ENCODE assay signal across 14 cellular contexts in genomic region chr2:11647834-11648600, GRCh38. TPM values are rescaled to one million over a fixed set of nuclear protein-coding genes. Genes with fewer than 3 reads are reported as not detected.
DNase-seq lines count a peak whose midpoint lies in the region; TF ChIP-seq lines count a peak whose summit lies in the region.
"Had no signal": no experiment of that assay in that cellular context is flagged by ENCODE, and none has a peak within 500 bp of the region (broad histone marks: within the 10 kb centered on the region; RNA-seq: fewer than 3 reads in every experiment).

No MANE protein-coding gene starts in this region.

- TF ChIP-seq CTCF in PC-9 (conservative IDR thresholded peaks at IDR 0.05): peak; percentile 47; the same call in 1 of the 2 replicates
- TF ChIP-seq CTCF in endodermal cell (conservative IDR thresholded peaks at IDR 0.05): peak; percentile 63
- TF ChIP-seq CTCF in mesothelial cell of epicardium (IDR thresholded peaks at IDR 0.05; ENCODE audit: unreplicated experiment): no peak

- H3K4me2 ChIP-seq in PC-9: no peak overlapping the region

- H3K79me2 ChIP-seq in PC-9 (ENCODE audit: low read depth): no peaks in the 10 kb centered on the region

- H3K27ac ChIP-seq in PC-9 (no peak overlapping the region), endodermal cell (ENCODE audit: low read depth, low read length) (no peak overlapping the region)

- H3K27me3 ChIP-seq in PC-9 (ENCODE audit: insufficient read depth, low read depth) (peaks cover 5% of the 10 kb centered on the region), endodermal cell (ENCODE audit: control insufficient read depth, insufficient read depth, low read length, poor library complexity, severe bottlenecking) (no peaks in the 10 kb centered on the region)

- no peaks in the 10 kb centered on the region for H3F3A ChIP-seq in PC-9 (ENCODE audit: insufficient read depth, low read depth)

- no peak overlapping the region for H3K4me3 Mint-ChIP-seq in endodermal cell
- H3K4me3 Mint-ChIP-seq in mesothelial cell of epicardium: no peak overlapping the region
- H3K4me3 Mint-ChIP-seq in immature natural killer cell: no peak overlapping the region
- H3K4me3 Mint-ChIP-seq: activated naive CD8-positive, alpha-beta T cell; effector memory CD8-positive, alpha-beta T cell; neural crest cell; T-helper 1 cell treated with Interleukin-12 subunit alpha and Interleukin-12 subunit beta and Interleukin-4 antibody, amounts not matched to agents 30 μg/mL and 1 μg/mL, for 36 hours had no signal

- H3K4me3 ChIP-seq in PC-9: no peak overlapping the region
- H3K4me3 ChIP-seq in endodermal cell (ENCODE audit: low read length): no peak overlapping the region

- H3K9me3 ChIP-seq in PC-9 (ENCODE audit: insufficient read depth, low read depth) (no peaks in the 10 kb centered on the region), endodermal cell (ENCODE audit: control insufficient read depth, low read length) (no peaks in the 10 kb centered on the region)

- H2AFZ ChIP-seq in PC-9: no peak overlapping the region

- no peaks in the 10 kb centered on the region for H3K9me2 ChIP-seq in PC-9 (ENCODE audit: insufficient read depth)

- CTCF ChIA-PET in PC-9 (lab: Charles Lee): no interaction called here

- no peaks in the 10 kb centered on the region for H3K27me3 Mint-ChIP-seq in endodermal cell (ENCODE audit: insufficient read depth)
- H3K27me3 Mint-ChIP-seq in mesothelial cell of epicardium (ENCODE audit: low read depth): peaks cover 2% of the 10 kb centered on the region
- peaks cover 2 to 9% (median 3%) of the 10 kb centered on the region in 3 donors for H3K27me3 Mint-ChIP-seq in immature natural killer cell (ENCODE audit: low read depth in 3 of 3)

- 80 to 82% methylated on average over 6 to 7 of the region's 7 CpGs for WGBS in endodermal cell (ENCODE audit: insufficient coverage in 1 of 2, insufficient read length in 1 of 2), 2 experiments

- intact Hi-C loops in PC-9 (cut with micrococcal nuclease; ENCODE audit: unreplicated experiment): no loop called here

- H3K36me3 ChIP-seq in PC-9 (ENCODE audit: low read depth): no peaks in the 10 kb centered on the region
- peaks cover 18% of the 10 kb centered on the region for H3K36me3 ChIP-seq in endodermal cell (ENCODE audit: control insufficient read depth, insufficient read depth, low read length)

- H3K9me3 Mint-ChIP-seq in endodermal cell: no peaks in the 10 kb centered on the region
- H3K9me3 Mint-ChIP-seq in mesothelial cell of epicardium: no peaks in the 10 kb centered on the region
- H3K9me3 Mint-ChIP-seq in immature natural killer cell: no peaks in the 10 kb centered on the region
- H3K9me3 Mint-ChIP-seq: effector memory CD8-positive, alpha-beta T cell; neural crest cell; T-helper 1 cell treated with Interleukin-12 subunit alpha and Interleukin-12 subunit beta and Interleukin-4 antibody, amounts not matched to agents 30 μg/mL and 1 μg/mL, for 36 hours had no signal

- H3K9ac ChIP-seq in endodermal cell (ENCODE audit: extremely low read depth, low read length, poor library complexity, severe bottlenecking): no peak overlapping the region

- POLR2A ChIA-PET in PC-9 (lab: Charles Lee; ENCODE audit: unreplicated experiment): no interaction called here

- no TSS peak for BruUV-seq in PC-9 (replicated peaks; lab: Mats Ljungman, UMichigan)

- peaks cover 16% of the 10 kb centered on the region for H3K36me3 Mint-ChIP-seq in endodermal cell (ENCODE audit: low read depth)
- peaks cover 6% of the 10 kb centered on the region for H3K36me3 Mint-ChIP-seq in mesothelial cell of epicardium
- peaks cover 0 to 3% (median 0%) of the 10 kb centered on the region in 3 donors for H3K36me3 Mint-ChIP-seq in immature natural killer cell
- H3K36me3 Mint-ChIP-seq: activated naive CD8-positive, alpha-beta T cell had no signal

- DNase-seq in ELR (ENCODE audit: low read depth) (peak; percentile 13), PC-9 (no peak), endodermal cell (peak; percentile 67), mesothelial cell of epicardium (ENCODE audit: low spot score in 2 of 2, unreplicated experiment in 2 of 2) (no peak), activated gamma-delta T cell (lab: John Stamatoyannopoulos, UW) (no peak), immature natural killer cell (no peak), HuH-7 (ENCODE audit: low spot score) (no peak)
- no peak for DNase-seq in activated CD4-positive, alpha-beta T cell treated with anti-CD3 and anti-CD28 coated beads, Interleukin-2, amount 50 U/mL, for 48 hours
- DNase-seq: effector memory CD8-positive, alpha-beta T cell; NCI-H1436 treated with DMSO at 0.1 percent for 48 hours had no signal

- H3K27ac Mint-ChIP-seq in endodermal cell (no peak overlapping the region), mesothelial cell of epicardium (peak overlapping the region; percentile 8), immature natural killer cell (no peak overlapping the region)
- H3K27ac Mint-ChIP-seq: activated naive CD8-positive, alpha-beta T cell; effector memory CD8-positive, alpha-beta T cell; T-helper 1 cell treated with Interleukin-12 subunit alpha and Interleukin-12 subunit beta and Interleukin-4 antibody, amounts not matched to agents 30 μg/mL and 1 μg/mL, for 36 hours had no signal

- H3K4me1 ChIP-seq in PC-9 (replicated peaks; ENCODE audit: insufficient read depth): no peaks in the 10 kb centered on the region
- H3K4me1 ChIP-seq in endodermal cell (ENCODE audit: control insufficient read depth, insufficient read depth, low read length): no peaks in the 10 kb centered on the region

- no peaks in the 10 kb centered on the region for H4K20me1 ChIP-seq in PC-9 (ENCODE audit: insufficient read depth)

- no peaks in the 10 kb centered on the region for H3K4me1 Mint-ChIP-seq in endodermal cell
- H3K4me1 Mint-ChIP-seq in mesothelial cell of epicardium: peaks cover 3% of the 10 kb centered on the region
- no peaks in the 10 kb centered on the region for H3K4me1 Mint-ChIP-seq in immature natural killer cell

RNA-seq across cellular contexts. Expression of gene NTSR2, which starts 22.0 kb away (rescaled TPM):
- total RNA-seq in PC-9 (2021): not detected in 2 replicates
- not detected for total RNA-seq in endodermal cell
- polyA plus RNA-seq in endodermal cell (2013, experiment 1 of 2): not detected
- not detected for polyA plus RNA-seq in endodermal cell (2013, experiment 2 of 2)
- not detected in 3 replicates for total RNA-seq in mesothelial cell of epicardium
- polyA plus RNA-seq in immature natural killer cell: not detected
- total RNA-seq: activated CD8-positive, alpha-beta memory T cell treated with anti-CD3 and anti-CD28 coated beads for 36 hours; neural crest cell had no signal

Comparison
In these comparisons a context has a peak if more than half of its experiments do, and no peak if none do; other contexts are left out.
1. DNase-seq: peak in ELR (single experiment) and endodermal cell (single experiment); none in PC-9 (0 of 2), mesothelial cell of epicardium (0 of 2), activated gamma-delta T cell (single experiment), immature natural killer cell (0 of 3), HuH-7 (single experiment) and activated CD4-positive, alpha-beta T cell treated with anti-CD3 and anti-CD28 coated beads, Interleukin-2, amount 50 U/mL, for 48 hours (0 of 2).